Comparison of ENCODE assay signal across 1 cellular context in genomic region chr7:111931016-111931517, GRCh38.
TF ChIP-seq lines count a peak whose summit lies in the region.

No MANE protein-coding gene starts in this region.

TF ChIP-seq in H1, 55 proteins besides CTCF, POLR2A, EP300 and RAD21 (continued from another document):
- TF ChIP-seq, protein P1, sequence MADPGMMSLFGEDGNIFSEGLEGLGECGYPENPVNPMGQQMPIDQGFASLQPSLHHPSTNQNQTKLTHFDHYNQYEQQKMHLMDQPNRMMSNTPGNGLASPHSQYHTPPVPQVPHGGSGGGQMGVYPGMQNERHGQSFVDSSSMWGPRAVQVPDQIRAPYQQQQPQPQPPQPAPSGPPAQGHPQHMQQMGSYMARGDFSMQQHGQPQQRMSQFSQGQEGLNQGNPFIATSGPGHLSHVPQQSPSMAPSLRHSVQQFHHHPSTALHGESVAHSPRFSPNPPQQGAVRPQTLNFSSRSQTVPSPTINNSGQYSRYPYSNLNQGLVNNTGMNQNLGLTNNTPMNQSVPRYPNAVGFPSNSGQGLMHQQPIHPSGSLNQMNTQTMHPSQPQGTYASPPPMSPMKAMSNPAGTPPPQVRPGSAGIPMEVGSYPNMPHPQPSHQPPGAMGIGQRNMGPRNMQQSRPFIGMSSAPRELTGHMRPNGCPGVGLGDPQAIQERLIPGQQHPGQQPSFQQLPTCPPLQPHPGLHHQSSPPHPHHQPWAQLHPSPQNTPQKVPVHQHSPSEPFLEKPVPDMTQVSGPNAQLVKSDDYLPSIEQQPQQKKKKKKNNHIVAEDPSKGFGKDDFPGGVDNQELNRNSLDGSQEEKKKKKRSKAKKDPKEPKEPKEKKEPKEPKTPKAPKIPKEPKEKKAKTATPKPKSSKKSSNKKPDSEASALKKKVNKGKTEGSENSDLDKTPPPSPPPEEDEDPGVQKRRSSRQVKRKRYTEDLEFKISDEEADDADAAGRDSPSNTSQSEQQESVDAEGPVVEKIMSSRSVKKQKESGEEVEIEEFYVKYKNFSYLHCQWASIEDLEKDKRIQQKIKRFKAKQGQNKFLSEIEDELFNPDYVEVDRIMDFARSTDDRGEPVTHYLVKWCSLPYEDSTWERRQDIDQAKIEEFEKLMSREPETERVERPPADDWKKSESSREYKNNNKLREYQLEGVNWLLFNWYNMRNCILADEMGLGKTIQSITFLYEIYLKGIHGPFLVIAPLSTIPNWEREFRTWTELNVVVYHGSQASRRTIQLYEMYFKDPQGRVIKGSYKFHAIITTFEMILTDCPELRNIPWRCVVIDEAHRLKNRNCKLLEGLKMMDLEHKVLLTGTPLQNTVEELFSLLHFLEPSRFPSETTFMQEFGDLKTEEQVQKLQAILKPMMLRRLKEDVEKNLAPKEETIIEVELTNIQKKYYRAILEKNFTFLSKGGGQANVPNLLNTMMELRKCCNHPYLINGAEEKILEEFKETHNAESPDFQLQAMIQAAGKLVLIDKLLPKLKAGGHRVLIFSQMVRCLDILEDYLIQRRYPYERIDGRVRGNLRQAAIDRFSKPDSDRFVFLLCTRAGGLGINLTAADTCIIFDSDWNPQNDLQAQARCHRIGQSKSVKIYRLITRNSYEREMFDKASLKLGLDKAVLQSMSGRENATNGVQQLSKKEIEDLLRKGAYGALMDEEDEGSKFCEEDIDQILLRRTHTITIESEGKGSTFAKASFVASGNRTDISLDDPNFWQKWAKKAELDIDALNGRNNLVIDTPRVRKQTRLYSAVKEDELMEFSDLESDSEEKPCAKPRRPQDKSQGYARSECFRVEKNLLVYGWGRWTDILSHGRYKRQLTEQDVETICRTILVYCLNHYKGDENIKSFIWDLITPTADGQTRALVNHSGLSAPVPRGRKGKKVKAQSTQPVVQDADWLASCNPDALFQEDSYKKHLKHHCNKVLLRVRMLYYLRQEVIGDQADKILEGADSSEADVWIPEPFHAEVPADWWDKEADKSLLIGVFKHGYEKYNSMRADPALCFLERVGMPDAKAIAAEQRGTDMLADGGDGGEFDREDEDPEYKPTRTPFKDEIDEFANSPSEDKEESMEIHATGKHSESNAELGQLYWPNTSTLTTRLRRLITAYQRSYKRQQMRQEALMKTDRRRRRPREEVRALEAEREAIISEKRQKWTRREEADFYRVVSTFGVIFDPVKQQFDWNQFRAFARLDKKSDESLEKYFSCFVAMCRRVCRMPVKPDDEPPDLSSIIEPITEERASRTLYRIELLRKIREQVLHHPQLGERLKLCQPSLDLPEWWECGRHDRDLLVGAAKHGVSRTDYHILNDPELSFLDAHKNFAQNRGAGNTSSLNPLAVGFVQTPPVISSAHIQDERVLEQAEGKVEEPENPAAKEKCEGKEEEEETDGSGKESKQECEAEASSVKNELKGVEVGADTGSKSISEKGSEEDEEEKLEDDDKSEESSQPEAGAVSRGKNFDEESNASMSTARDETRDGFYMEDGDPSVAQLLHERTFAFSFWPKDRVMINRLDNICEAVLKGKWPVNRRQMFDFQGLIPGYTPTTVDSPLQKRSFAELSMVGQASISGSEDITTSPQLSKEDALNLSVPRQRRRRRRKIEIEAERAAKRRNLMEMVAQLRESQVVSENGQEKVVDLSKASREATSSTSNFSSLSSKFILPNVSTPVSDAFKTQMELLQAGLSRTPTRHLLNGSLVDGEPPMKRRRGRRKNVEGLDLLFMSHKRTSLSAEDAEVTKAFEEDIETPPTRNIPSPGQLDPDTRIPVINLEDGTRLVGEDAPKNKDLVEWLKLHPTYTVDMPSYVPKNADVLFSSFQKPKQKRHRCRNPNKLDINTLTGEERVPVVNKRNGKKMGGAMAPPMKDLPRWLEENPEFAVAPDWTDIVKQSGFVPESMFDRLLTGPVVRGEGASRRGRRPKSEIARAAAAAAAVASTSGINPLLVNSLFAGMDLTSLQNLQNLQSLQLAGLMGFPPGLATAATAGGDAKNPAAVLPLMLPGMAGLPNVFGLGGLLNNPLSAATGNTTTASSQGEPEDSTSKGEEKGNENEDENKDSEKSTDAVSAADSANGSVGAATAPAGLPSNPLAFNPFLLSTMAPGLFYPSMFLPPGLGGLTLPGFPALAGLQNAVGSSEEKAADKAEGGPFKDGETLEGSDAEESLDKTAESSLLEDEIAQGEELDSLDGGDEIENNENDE (IDR thresholded peaks at IDR 0.05; ENCODE audit: insufficient replicate concordance, low read length), result no peak
- TF ChIP-seq ZNF274 (IDR thresholded peaks at IDR 0.05; ENCODE audit: borderline replicate concordance, extremely low read depth, low read length), result no peak
- no peak for TF ChIP-seq CHD1 (IDR thresholded peaks at IDR 0.05; ENCODE audit: low read depth, low read length)
- TF ChIP-seq USF2 (IDR thresholded peaks at IDR 0.05; ENCODE audit: low read length), result no peak
- no peak for TF ChIP-seq FOSL1 (IDR thresholded peaks at IDR 0.05; ENCODE audit: insufficient read depth, low read depth, low read length)
- no peak for TF ChIP-seq JUND (IDR thresholded peaks at IDR 0.05; ENCODE audit: low read length)
- no peak for TF ChIP-seq BRCA1 (IDR thresholded peaks at IDR 0.05; ENCODE audit: low read depth, low read length)
- no peak for TF ChIP-seq NANOG (IDR thresholded peaks at IDR 0.05; ENCODE audit: insufficient read depth, low read depth, low read length, poor library complexity, severe bottlenecking)
